ENCODE assay signal across 1 cellular context in genomic region chr3:10194328-10195071, GRCh38.
TF ChIP-seq lines count a peak whose summit lies in the region.

No MANE protein-coding gene starts in this region.

TF ChIP-seq in GM12878, 131 proteins besides CTCF, POLR2A, EP300 and RAD21 (continued from another document):
- TF ChIP-seq ELK1 (IDR thresholded peaks at IDR 0.05; ENCODE audit: low read depth, low read length) (0 out of 2 replicates have a peak, but pooled peaks have one; percentile 32), IKZF1 (conservative IDR thresholded peaks at IDR 0.05) (0 out of 2 replicates have a peak, but pooled peaks have one; percentile 21)
